16 cellular contexts compared by ENCODE assay signal in the genomic region with DNA sequence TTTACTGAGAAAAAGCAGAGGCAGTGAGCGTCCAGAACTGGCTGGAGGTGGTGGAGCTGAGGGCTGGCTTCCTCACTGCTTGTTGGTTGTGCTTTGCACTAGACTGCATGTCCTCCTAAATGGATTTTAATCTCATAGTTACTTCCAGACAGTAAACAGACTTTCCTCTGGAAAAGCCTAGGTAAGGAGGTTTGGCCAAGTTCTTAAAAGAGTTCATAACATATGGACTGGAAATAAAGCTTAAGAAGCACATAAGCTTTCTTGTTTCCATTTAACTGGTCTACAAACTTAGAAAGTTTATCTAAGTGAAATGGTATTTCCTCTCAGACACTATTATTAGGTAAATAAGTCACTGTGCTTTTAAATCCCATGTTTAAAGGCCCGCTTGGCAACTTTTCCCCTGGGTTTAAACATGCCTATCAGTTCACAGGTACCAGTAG. TPM values are rescaled to one million over a fixed set of nuclear protein-coding genes. Genes with fewer than 3 reads are reported as not detected.
DNase-seq lines count a peak whose midpoint lies in the region; ATAC-seq and TF ChIP-seq lines count a peak whose summit lies in the region.
"Had no signal": no experiment of that assay in that cellular context is flagged by ENCODE, and none has a peak within 500 bp of the region (broad histone marks: within the 10 kb centered on the region; RNA-seq: fewer than 3 reads in every experiment).

No MANE protein-coding gene starts in this region.

- DNase-seq in RWPE2 (ENCODE audit: low spot score): no peak
- DNase-seq in esophagus muscularis mucosa (ENCODE audit: extremely low spot score): no peak
- DNase-seq in upper lobe of right lung: no peak
- no peak for DNase-seq in NOMO-1 (lab: John Stamatoyannopoulos, UW; ENCODE audit: unreplicated experiment in 2 of 2)
- DNase-seq in NCI-H446 (lab: John Stamatoyannopoulos, UW): no peak
- DNase-seq: activated T-cell treated with anti-CD3 and anti-CD28 coated beads, Interleukin-2, amount 50 U/mL, for 72 hours; cortex of kidney; DMS79 treated with DMSO at 0.1 percent for 48 hours; naive thymus-derived CD8-positive, alpha-beta T cell; NCI-H2107; Peyer's patch; stimulated activated CD4-positive, alpha-beta T cell treated with anti-CD3 and anti-CD28 coated beads, Interleukin-4, amount 100 ng/mL, for 24 hours; substantia nigra had no signal

- 39% methylated on average over 2 of the region's 2 CpGs for WGBS in esophagus muscularis mucosa

- H3K4me3 ChIP-seq in RWPE2 (ENCODE audit: severe bottlenecking): no peak overlapping the region
- peak overlapping the region; percentile 12 to 31 (median 24) for H3K4me3 ChIP-seq in esophagus muscularis mucosa
- peak overlapping the region; percentile 20 to 38 for H3K4me3 ChIP-seq in muscle layer of duodenum (ENCODE audit: low read depth in 1 of 2, low read length in 2 of 2)
- peak overlapping the region; percentile 8 for H3K4me3 ChIP-seq in upper lobe of right lung

- TF ChIP-seq EP300 in esophagus muscularis mucosa (IDR thresholded peaks at IDR 0.05): no peak

- H3K9me3 ChIP-seq in RWPE2 (ENCODE audit: severe bottlenecking) (no peaks in the 10 kb centered on the region), esophagus muscularis mucosa (no peaks in the 10 kb centered on the region), muscle layer of duodenum (ENCODE audit: control insufficient read depth in 1 of 2, low read length in 2 of 2) (no peaks in the 10 kb centered on the region), upper lobe of right lung (no peaks in the 10 kb centered on the region)
- H3K9me3 ChIP-seq: Peyer's patch had no signal

- H3K27ac ChIP-seq in RWPE2 (ENCODE audit: poor library complexity, severe bottlenecking): peak overlapping the region; percentile 56
- peak overlapping the region; percentile 49 to 74 (median 71) for H3K27ac ChIP-seq in esophagus muscularis mucosa (replicated peaks in 1 of 4)
- H3K27ac ChIP-seq in muscle layer of duodenum (ENCODE audit: low read length): peak overlapping the region; percentile 91
- peak overlapping the region; percentile 47 for H3K27ac ChIP-seq in upper lobe of right lung

- no peak for TF ChIP-seq POLR2A in esophagus muscularis mucosa (IDR thresholded peaks at IDR 0.05; ENCODE audit: low read depth)

- TF ChIP-seq CTCF in RWPE2 (IDR thresholded peaks at IDR 0.05; ENCODE audit: poor library complexity, severe bottlenecking): no peak
- no peak for TF ChIP-seq CTCF in esophagus muscularis mucosa (IDR thresholded peaks at IDR 0.05)
- no peak for TF ChIP-seq CTCF in upper lobe of right lung (IDR thresholded peaks at IDR 0.05)

- H3K36me3 ChIP-seq in RWPE2 (ENCODE audit: low read depth) (no peaks in the 10 kb centered on the region), esophagus muscularis mucosa (no peaks in the 10 kb centered on the region), muscle layer of duodenum (ENCODE audit: control insufficient read depth in 1 of 2, insufficient read depth in 2 of 2, low read length in 2 of 2) (no peaks in the 10 kb centered on the region), upper lobe of right lung (no peaks in the 10 kb centered on the region)
- H3K36me3 ChIP-seq: Peyer's patch had no signal

- intact Hi-C loops in esophagus muscularis mucosa (cut with DNase I) (no loop called here), upper lobe of right lung (cut with DNase I) (no loop called here)

- H3K4me1 ChIP-seq in RWPE2 (ENCODE audit: insufficient read depth, poor library complexity, severe bottlenecking) (peaks cover 18% of the 10 kb centered on the region), esophagus muscularis mucosa (peaks cover 13 to 74% (median 62%) of the 10 kb centered on the region in 4 donors), muscle layer of duodenum (ENCODE audit: control insufficient read depth in 1 of 2, insufficient read depth in 2 of 2, low read length in 2 of 2) (peaks cover 9 to 35% of the 10 kb centered on the region in 2 donors), upper lobe of right lung (peaks cover 14% of the 10 kb centered on the region)
- H3K4me1 ChIP-seq: Peyer's patch had no signal

- ATAC-seq in RWPE2 (ENCODE audit: low read depth): 0 out of 3 replicates have a peak, but pooled peaks have one; percentile 21
- no peak for ATAC-seq in upper lobe of right lung
- no peak for ATAC-seq in GM19035 (IDR thresholded peaks at IDR 0.05; ENCODE audit: unreplicated experiment)
- no peak for ATAC-seq in HG02938 (IDR thresholded peaks at IDR 0.05; ENCODE audit: unreplicated experiment)
- ATAC-seq: activated T-cell treated with anti-CD3 and anti-CD28 coated beads, Interleukin-2, amount 50 U/mL, for 72 hours; naive thymus-derived CD8-positive, alpha-beta T cell had no signal

- H3K27me3 ChIP-seq in RWPE2 (ENCODE audit: insufficient read depth, poor library complexity, severe bottlenecking) (no peaks in the 10 kb centered on the region), esophagus muscularis mucosa (no peaks in the 10 kb centered on the region), muscle layer of duodenum (ENCODE audit: low read depth, low read length) (no peaks in the 10 kb centered on the region), upper lobe of right lung (no peaks in the 10 kb centered on the region)
- H3K27me3 ChIP-seq: Peyer's patch had no signal

RNA-seq across cellular contexts. Expression of gene ASPN, which starts 2.0 kb away (rescaled TPM):
- total RNA-seq in esophagus muscularis mucosa: 10 to 100 TPM in 3 of 4 donors, 1 to 10 TPM in 1; 9.1 to 21.6 (median 14.5) TPM
- 7.5 TPM for total RNA-seq in upper lobe of right lung
- total RNA-seq: activated T-cell treated with anti-CD3 and anti-CD28 coated beads, Interleukin-2, amount 50 U/mL, for 72 hours; naive thymus-derived CD8-positive, alpha-beta T cell had no signal

RNA-seq across cellular contexts. Expression of gene ECM2, which starts 55.4 kb away (rescaled TPM):
- total RNA-seq in esophagus muscularis mucosa: 10 to 100 TPM in 2 of 4 donors, 1 to 10 TPM in 2; 8.1 to 11.7 (median 9.8) TPM
- 13.8 TPM for total RNA-seq in upper lobe of right lung
- total RNA-seq: activated T-cell treated with anti-CD3 and anti-CD28 coated beads, Interleukin-2, amount 50 U/mL, for 72 hours; naive thymus-derived CD8-positive, alpha-beta T cell had no signal

RNA-seq across cellular contexts. Expression of gene OMD, which starts 56.1 kb away (rescaled TPM):
- 10 to 100 TPM; 18.9 to 26.2 (median 21.4) TPM for total RNA-seq in esophagus muscularis mucosa
- total RNA-seq in upper lobe of right lung: 6.5 TPM
- total RNA-seq: activated T-cell treated with anti-CD3 and anti-CD28 coated beads, Interleukin-2, amount 50 U/mL, for 72 hours; naive thymus-derived CD8-positive, alpha-beta T cell had no signal
